8 cellular contexts compared by ENCODE assay signal in genomic region chr9:127917603-127918002, GRCh38. TPM values are rescaled to one million over a fixed set of nuclear protein-coding genes. Genes with fewer than 3 reads are reported as not detected.
A peak's percentile ranks its signal among the peaks of the same experiment; 100 is the strongest.
DNase-seq lines count a peak whose midpoint lies in the region; ATAC-seq lines count a peak whose summit lies in the region.

No MANE protein-coding gene starts in this region.

- POLR2A ChIA-PET in CD4-positive, alpha-beta memory T cell (lab: Charles Lee; ENCODE audit: partially characterized antibody), result interaction anchor here (0.6 to 6.3 kb wide), 13 partner anchors 9 to 309 kb away, joined by 3 to 87 read pairs (median 5); partner anchors contain the start of genes CDK9, DPM2, PTRH1 and ST6GALNAC6
- POLR2A ChIA-PET in naive thymus-derived CD4-positive, alpha-beta T cell (lab: Charles Lee), result interaction anchor here (0.6 to 4.9 kb wide), 16 partner anchors 9 to 183 kb away, joined by 3 to 81 read pairs (median 3); partner anchors contain the start of genes CDK9 and TOR2A

- H3K4me3 ChIP-seq in CD4-positive, alpha-beta memory T cell (ENCODE audit: low read length in 2 of 2), result no peak overlapping the region
- peak overlapping the region; percentile 55 for H3K4me3 ChIP-seq in naive thymus-derived CD4-positive, alpha-beta T cell (ENCODE audit: low read length)

- no peaks in the 10 kb centered on the region for H3K27me3 Mint-ChIP-seq in CD4-positive, alpha-beta memory T cell
- H3K27me3 Mint-ChIP-seq in activated T-helper 17 cell treated with anti-CD3 and anti-CD28 coated beads, Interleukin-2, amount 50 U/mL, for 72 hours, result no peaks in the 10 kb centered on the region
- peaks cover 0 to 4% (median 0%) of the 10 kb centered on the region in 5 donors for H3K27me3 Mint-ChIP-seq in naive thymus-derived CD4-positive, alpha-beta T cell

- CTCF ChIA-PET in CD4-positive, alpha-beta memory T cell (lab: Charles Lee; ENCODE audit: partially characterized antibody), result interaction anchor here (1.7 to 4.3 kb wide), 6 partner anchors 11 to 330 kb away, joined by 4 to 30 read pairs (median 10); partner anchors contain the start of gene TOR2A
- CTCF ChIA-PET in naive thymus-derived CD4-positive, alpha-beta T cell (lab: Charles Lee), result interaction anchor here (0.7 to 2.5 kb wide), 4 partner anchors 11 to 183 kb away, joined by 3 to 12 read pairs (median 6); partner anchors contain the start of gene TOR2A

- no peaks in the 10 kb centered on the region for H3K9me3 ChIP-seq in CD4-positive, alpha-beta memory T cell (ENCODE audit: control insufficient read depth in 1 of 2, low read length in 2 of 2)
- H3K9me3 ChIP-seq in naive thymus-derived CD4-positive, alpha-beta T cell (ENCODE audit: control insufficient read depth in 2 of 3, low read length in 3 of 3), result no peaks in the 10 kb centered on the region

- peak overlapping the region in 7 of 8 donors; percentile 12 to 88 (median 68) for H3K4me3 Mint-ChIP-seq in CD4-positive, alpha-beta memory T cell
- H3K4me3 Mint-ChIP-seq in activated T-helper 17 cell treated with anti-CD3 and anti-CD28 coated beads, Interleukin-2, amount 50 U/mL, for 72 hours, result peak overlapping the region; percentile 74
- peak overlapping the region in 9 of 10 donors; percentile 57 to 88 (median 80) for H3K4me3 Mint-ChIP-seq in naive thymus-derived CD4-positive, alpha-beta T cell

- no peaks in the 10 kb centered on the region for H3K9me3 Mint-ChIP-seq in CD4-positive, alpha-beta memory T cell
- H3K9me3 Mint-ChIP-seq in activated T-helper 17 cell treated with anti-CD3 and anti-CD28 coated beads, Interleukin-2, amount 50 U/mL, for 72 hours, result no peaks in the 10 kb centered on the region
- H3K9me3 Mint-ChIP-seq in naive thymus-derived CD4-positive, alpha-beta T cell, result no peaks in the 10 kb centered on the region

- no peaks in the 10 kb centered on the region for H3K36me3 ChIP-seq in CD4-positive, alpha-beta memory T cell (ENCODE audit: insufficient read depth, low read length)
- H3K36me3 ChIP-seq in naive thymus-derived CD4-positive, alpha-beta T cell (ENCODE audit: control insufficient read depth in 2 of 3, insufficient read depth in 3 of 3, low read length in 3 of 3), result peaks cover 0 to 18% (median 0%) of the 10 kb centered on the region in 3 experiments

- H3K4me1 Mint-ChIP-seq in CD4-positive, alpha-beta memory T cell, result peaks cover 12 to 67% (median 41%) of the 10 kb centered on the region in 4 donors
- no peaks in the 10 kb centered on the region for H3K4me1 Mint-ChIP-seq in activated T-helper 17 cell treated with anti-CD3 and anti-CD28 coated beads, Interleukin-2, amount 50 U/mL, for 72 hours
- H3K4me1 Mint-ChIP-seq in naive thymus-derived CD4-positive, alpha-beta T cell, result peaks cover 31 to 65% (median 51%) of the 10 kb centered on the region in 7 donors

- peak; percentile 25 for ATAC-seq in HG02678 (IDR thresholded peaks at IDR 0.05; ENCODE audit: unreplicated experiment)
- ATAC-seq in activated T-helper 17 cell treated with anti-CD3 and anti-CD28 coated beads, Interleukin-2, amount 50 U/mL, for 72 hours (replicated peaks), result no peak
- no peak for ATAC-seq in naive thymus-derived CD4-positive, alpha-beta T cell
- ATAC-seq in HG02970 (IDR thresholded peaks at IDR 0.05; ENCODE audit: low FRiP score, unreplicated experiment), result no peak

- H3K27me3 ChIP-seq in CD4-positive, alpha-beta memory T cell (ENCODE audit: insufficient read depth, low read length), result no peaks in the 10 kb centered on the region
- no peaks in the 10 kb centered on the region for H3K27me3 ChIP-seq in naive thymus-derived CD4-positive, alpha-beta T cell (ENCODE audit: control insufficient read depth in 2 of 2, insufficient read depth in 2 of 2, low read length in 2 of 2)

- H3K4me1 ChIP-seq in CD4-positive, alpha-beta memory T cell (ENCODE audit: insufficient read depth, low read length), result peaks cover 41% of the 10 kb centered on the region
- peaks cover 29 to 41% of the 10 kb centered on the region in 2 donors for H3K4me1 ChIP-seq in naive thymus-derived CD4-positive, alpha-beta T cell (ENCODE audit: control insufficient read depth in 2 of 2, insufficient read depth in 2 of 2, low read length in 2 of 2)

- intact Hi-C loops in CD4-positive, alpha-beta memory T cell (cut with micrococcal nuclease), result loop anchor here (1.0 to 5.0 kb wide), 8 partner anchors 11 to 415 kb away; partner anchors contain the start of genes FPGS, PIP5KL1, STXBP1 and TOR2A
- intact Hi-C loops in naive thymus-derived CD4-positive, alpha-beta T cell (cut with micrococcal nuclease), result loop anchor here (1.0 to 5.0 kb wide), 15 partner anchors 11 to 693 kb away; partner anchors contain the start of genes FPGS (in 2 of the 2), STXBP1 (in 2 of the 2), PIP5KL1 (in 1 of the 2) and ST6GALNAC6 (in 1 of the 2)

- peaks cover 5 to 15% of the 10 kb centered on the region in 2 donors for H3K36me3 Mint-ChIP-seq in CD4-positive, alpha-beta memory T cell
- H3K36me3 Mint-ChIP-seq in activated T-helper 17 cell treated with anti-CD3 and anti-CD28 coated beads, Interleukin-2, amount 50 U/mL, for 72 hours (ENCODE audit: low read depth), result peaks cover 14% of the 10 kb centered on the region
- H3K36me3 Mint-ChIP-seq in naive thymus-derived CD4-positive, alpha-beta T cell, result peaks cover 0 to 11% (median 0%) of the 10 kb centered on the region in 5 donors

- H3K27ac Mint-ChIP-seq in CD4-positive, alpha-beta memory T cell, result peak overlapping the region in 5 of 7 donors; percentile 36 to 81 (median 59)
- no peak overlapping the region for H3K27ac Mint-ChIP-seq in activated T-helper 17 cell treated with anti-CD3 and anti-CD28 coated beads, Interleukin-2, amount 50 U/mL, for 72 hours
- peak overlapping the region in 8 of 9 donors; percentile 8 to 89 (median 62) for H3K27ac Mint-ChIP-seq in naive thymus-derived CD4-positive, alpha-beta T cell

- peak overlapping the region; percentile 14 for H3K27ac ChIP-seq in CD4-positive, alpha-beta memory T cell (ENCODE audit: low read depth, low read length)
- peak overlapping the region; percentile 56 for H3K27ac ChIP-seq in naive thymus-derived CD4-positive, alpha-beta T cell (ENCODE audit: low read depth, low read length)

- no peak for DNase-seq in CD4-positive, alpha-beta memory T cell
- no peak for DNase-seq in naive thymus-derived CD4-positive, alpha-beta T cell
- no peak for DNase-seq in NCI-H187 treated with DMSO at 0.1 percent for 48 hours (lab: John Stamatoyannopoulos, UW)
- no peak for DNase-seq in iPS-NIHi11 (ENCODE audit: low spot score)
- DNase-seq in stimulated activated CD4-positive, alpha-beta T cell treated with anti-CD3 and anti-CD28 coated beads, Interleukin-2, amount 100 ng/mL, for 24 hours, result no peak

RNA-seq across cellular contexts. Expression of gene ST6GALNAC4, which starts 0.8 kb away (rescaled TPM):
- total RNA-seq in CD4-positive, alpha-beta memory T cell, result 10 to 100 TPM; 35.7 to 38.1 TPM
- 10 to 100 TPM; 10.2 to 18.5 TPM for polyA plus RNA-seq in CD4-positive, alpha-beta memory T cell
- total RNA-seq in activated T-helper 17 cell treated with anti-CD3 and anti-CD28 coated beads, Interleukin-2, amount 50 U/mL, for 72 hours, result 10 to 100 TPM; 19.6 to 19.8 TPM
- 10 to 100 TPM; 28.0 to 51.0 (median 36.1) TPM for total RNA-seq in naive thymus-derived CD4-positive, alpha-beta T cell
- polyA plus RNA-seq in naive thymus-derived CD4-positive, alpha-beta T cell, result 10 to 100 TPM; 20.0 to 21.7 TPM

RNA-seq across cellular contexts. Expression of gene PIP5KL1, which starts 13.0 kb away (rescaled TPM):
- 1 to 10 TPM in 1 of 2 experiments, under 1 TPM in 1; 0.72 to 1.8 TPM for total RNA-seq in CD4-positive, alpha-beta memory T cell
- under 1 TPM; 0.26 to 0.79 TPM for polyA plus RNA-seq in CD4-positive, alpha-beta memory T cell
- total RNA-seq in activated T-helper 17 cell treated with anti-CD3 and anti-CD28 coated beads, Interleukin-2, amount 50 U/mL, for 72 hours, result 1 to 10 TPM; 2.6 to 3.7 TPM
- 1 to 10 TPM; 1.4 to 2.9 (median 2.1) TPM for total RNA-seq in naive thymus-derived CD4-positive, alpha-beta T cell
- under 1 TPM in 1 of 2 donors, not detected in 1; 0.17 TPM for polyA plus RNA-seq in naive thymus-derived CD4-positive, alpha-beta T cell

RNA-seq across cellular contexts. Expression of gene ST6GALNAC6, which starts 18.2 kb away (rescaled TPM):
- 100 to 1,000 TPM; 125 to 127 TPM for total RNA-seq in CD4-positive, alpha-beta memory T cell
- 10 to 100 TPM; 45.2 to 45.6 TPM for polyA plus RNA-seq in CD4-positive, alpha-beta memory T cell
- total RNA-seq in activated T-helper 17 cell treated with anti-CD3 and anti-CD28 coated beads, Interleukin-2, amount 50 U/mL, for 72 hours, result 100 to 1,000 TPM in 1 of 2 donors, 10 to 100 TPM in 1; 61.7 to 124 TPM
- 100 to 1,000 TPM in 3 of 5 experiments, 10 to 100 TPM in 2; 63.0 to 125 (median 107) TPM for total RNA-seq in naive thymus-derived CD4-positive, alpha-beta T cell
- 10 to 100 TPM; 28.3 to 34.5 TPM for polyA plus RNA-seq in naive thymus-derived CD4-positive, alpha-beta T cell

RNA-seq across cellular contexts. Expression of gene DPM2, which starts 20.1 kb away (rescaled TPM):
- total RNA-seq in CD4-positive, alpha-beta memory T cell, result 10 to 100 TPM; 37.0 to 39.7 TPM
- polyA plus RNA-seq in CD4-positive, alpha-beta memory T cell, result 10 to 100 TPM; 41.0 to 43.1 TPM
- total RNA-seq in activated T-helper 17 cell treated with anti-CD3 and anti-CD28 coated beads, Interleukin-2, amount 50 U/mL, for 72 hours, result 10 to 100 TPM; 29.4 to 54.5 TPM
- 10 to 100 TPM; 29.1 to 84.4 (median 56.8) TPM for total RNA-seq in naive thymus-derived CD4-positive, alpha-beta T cell
- 10 to 100 TPM; 29.3 to 39.5 TPM for polyA plus RNA-seq in naive thymus-derived CD4-positive, alpha-beta T cell

RNA-seq across cellular contexts. Expression of gene AK1, which starts 40.1 kb away (rescaled TPM):
- 10 to 100 TPM; 58.1 to 62.7 TPM for total RNA-seq in CD4-positive, alpha-beta memory T cell
- under 1 TPM in 1 of 2 donors, not detected in 1; 0.53 TPM for polyA plus RNA-seq in CD4-positive, alpha-beta memory T cell
- 10 to 100 TPM; 23.2 to 79.0 TPM for total RNA-seq in activated T-helper 17 cell treated with anti-CD3 and anti-CD28 coated beads, Interleukin-2, amount 50 U/mL, for 72 hours
- total RNA-seq in naive thymus-derived CD4-positive, alpha-beta T cell, result 10 to 100 TPM; 33.2 to 64.9 (median 51.6) TPM
- under 1 TPM; 0.09 to 0.21 TPM for polyA plus RNA-seq in naive thymus-derived CD4-positive, alpha-beta T cell
